In genomic region chr15:82539690-82540054, GRCh38 we compare ENCODE assay signal across 8 cellular contexts. TPM values are rescaled to one million over a fixed set of nuclear protein-coding genes. Genes with fewer than 3 reads are reported as not detected.
DNase-seq lines count a peak whose midpoint lies in the region; ATAC-seq and TF ChIP-seq lines count a peak whose summit lies in the region.

No MANE protein-coding gene starts in this region.

- TF ChIP-seq EP300 in ovary (IDR thresholded peaks at IDR 0.05) = no peak

- H3K27ac ChIP-seq in RWPE2 (ENCODE audit: poor library complexity, severe bottlenecking) (peak overlapping the region; percentile 79), ovary (peak overlapping the region; percentile 29 to 91)

- DNase-seq in RWPE2 (ENCODE audit: low spot score) (no peak), fibroblast of mammary gland (ENCODE audit: low read depth) (no peak), ovary (peak in 1 of 5 donors; percentile 54), H4 (ENCODE audit: low spot score) (no peak), DMS 273 treated with DMSO at 0.1 percent for 48 hours (lab: John Stamatoyannopoulos, UW) (no peak)

- no peak for TF ChIP-seq POLR2A in ovary (IDR thresholded peaks at IDR 0.05)

- H3K27me3 ChIP-seq in RWPE2 (ENCODE audit: insufficient read depth, poor library complexity, severe bottlenecking) (no peaks in the 10 kb centered on the region), ovary (no peaks in the 10 kb centered on the region)

- H3K4me3 ChIP-seq in RWPE2 (ENCODE audit: severe bottlenecking) (peak overlapping the region; percentile 81), fibroblast of mammary gland (ENCODE audit: control insufficient read depth, low read depth, low read length) (peak overlapping the region; percentile 99), ovary (peak overlapping the region; percentile 90)

- no peak for TF ChIP-seq CTCF in RWPE2 (IDR thresholded peaks at IDR 0.05; ENCODE audit: poor library complexity, severe bottlenecking)
- no peak for TF ChIP-seq CTCF in fibroblast of mammary gland (conservative IDR thresholded peaks at IDR 0.05; ENCODE audit: control insufficient read depth, insufficient read depth, low read depth, low read length)
- TF ChIP-seq CTCF in ovary (IDR thresholded peaks at IDR 0.05) = no peak

- ATAC-seq in GM21390 (IDR thresholded peaks at IDR 0.05; ENCODE audit: unreplicated experiment) (peak; percentile 2), RWPE2 (ENCODE audit: low read depth) (no peak), GM19351 (IDR thresholded peaks at IDR 0.05; ENCODE audit: unreplicated experiment) (no peak), HG03196 (IDR thresholded peaks at IDR 0.05; ENCODE audit: unreplicated experiment) (no peak)

- intact Hi-C loops in ovary (cut with DNase I) = loop anchor here in 2 of 4 donors (10.0 kb wide), 4 partner anchors 105 to 475 kb away; partner anchors contain the start of genes C15orf40 (in 1 of the 2), CPEB1 (in 1 of the 2), FSD2 (in 1 of the 2) and RAMAC (in 1 of the 2)

- H3K9me3 ChIP-seq in RWPE2 (ENCODE audit: severe bottlenecking) (no peaks in the 10 kb centered on the region), ovary (no peaks in the 10 kb centered on the region)

- H3K4me1 ChIP-seq in RWPE2 (ENCODE audit: insufficient read depth, poor library complexity, severe bottlenecking) (peaks cover 17% of the 10 kb centered on the region), ovary (ENCODE audit: insufficient read depth) (peaks cover 3% of the 10 kb centered on the region)

- H3K36me3 ChIP-seq in RWPE2 (ENCODE audit: low read depth) (peaks cover 55% of the 10 kb centered on the region), ovary (no peaks in the 10 kb centered on the region)

- 0 to 1% (median 0%) methylated on average over 18 to 23 of the region's 23 CpGs for WGBS in ovary, 3 donors

RNA-seq across cellular contexts. Expression of gene RPS17, which starts 0.6 kb away (rescaled TPM):
- 1,000 to 10,000 TPM; 2,388 to 6,661 (median 3,090) TPM for total RNA-seq in ovary
- 1,000 to 10,000 TPM; 2,986 to 7,542 TPM for polyA plus RNA-seq in ovary
- total RNA-seq in H4 (2014; rRNA removed; shearing (Covaris generic)) = 3,004 and 3,097 TPM in 2 replicates
